20 cellular contexts compared by ENCODE assay signal in the genomic region with DNA sequence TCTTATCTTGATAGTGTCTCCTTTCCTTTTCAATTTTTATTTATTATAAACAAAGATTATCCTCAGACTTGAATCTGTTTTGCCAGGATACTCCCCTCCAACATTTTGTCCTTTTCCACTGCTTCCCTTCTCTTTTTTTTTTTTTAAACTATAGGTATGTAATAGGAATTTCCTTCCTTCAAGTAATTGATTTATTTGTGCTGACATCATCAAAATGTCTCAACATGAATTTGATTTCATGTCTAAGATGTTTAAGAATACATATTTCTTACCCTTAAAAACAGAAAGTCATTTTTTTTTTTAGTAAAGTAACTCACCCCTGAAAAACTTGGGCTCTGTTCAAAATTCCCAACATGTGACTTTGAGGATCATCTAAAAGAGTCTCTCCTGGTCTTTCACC.
A peak's percentile ranks its signal among the peaks of the same experiment; 100 is the strongest.
DNase-seq lines count a peak whose midpoint lies in the region; ATAC-seq, FAIRE-seq and TF ChIP-seq lines count a peak whose summit lies in the region.
"Had no signal": no experiment of that assay in that cellular context is flagged by ENCODE, and none has a peak within 500 bp of the region (broad histone marks: within the 10 kb centered on the region; RNA-seq: fewer than 3 reads in every experiment).

No MANE protein-coding gene starts in this region.

- intact Hi-C loops in HepG2 (cut with micrococcal nuclease; ENCODE audit: unreplicated experiment) (no loop called here), right lobe of liver (cut with DNase I) (no loop called here)

- CTCF ChIA-PET in HepG2 (lab: Yijun Ruan, JAX; ENCODE audit: low intra/inter-chr PET ratio, low total read pairs) = no interaction called here

- H3K27me3 ChIP-seq in HepG2 (ENCODE audit: control insufficient read depth in 1 of 2, insufficient read depth in 2 of 2, low read length in 2 of 2) (no peaks in the 10 kb centered on the region; a peak in 1 of 5 replicates), right lobe of liver (no peaks in the 10 kb centered on the region)

- TF ChIP-seq POLR2A in HepG2 (IDR thresholded peaks at IDR 0.05; ENCODE audit: insufficient read depth in 1 of 2, low read depth in 2 of 2, low read length in 2 of 2) (no peak), right lobe of liver (IDR thresholded peaks at IDR 0.05) (no peak)

- H3K9ac ChIP-seq in HepG2 (ENCODE audit: insufficient read depth, low read depth, low read length) = no peak overlapping the region

- TF ChIP-seq RAD21 in HepG2 (CRISPR knock-in tag; IDR thresholded peaks at IDR 0.05) = no peak

- H3K36me3 ChIP-seq in HepG2 (replicated peaks in 1 of 2; ENCODE audit: control insufficient read depth in 1 of 2, insufficient read depth in 2 of 2, low read length in 2 of 2) (no peaks in the 10 kb centered on the region), right lobe of liver (no peaks in the 10 kb centered on the region)

- DNase-seq in HepG2 (ENCODE audit: low spot score) (no peak), right lobe of liver (no peak), fibroblast of mammary gland (ENCODE audit: low read depth) (peak; percentile 34), myocyte (ENCODE audit: low read depth) (peak; percentile 8), pons (ENCODE audit: low spot score) (no peak)
- no peak for DNase-seq in activated effector memory CD4-positive, alpha-beta T cell treated with Interleukin-2 at 50 U/mL for 16 hours
- DNase-seq: 8988T, GDM1, GOT3, Kasumi-1, NCI-H1417, NCI-H1694 treated with DMSO at 0.1 percent for 48 hours, NCI-H2081 treated with DMSO at 0.1 percent for 48 hours, NCI-H446 treated with DMSO at 0.1 percent for 48 hours, NCI-H526 treated with DMSO at 0.1 percent for 48 hours, Right ventricle myocardium superior had no signal

- in situ Hi-C loops in HepG2 (cut with HindIII; ENCODE audit: extremely low pct_ligation_motif_present, low pct_unique_long_range_greater_than_20kb) = no loop called here

- no TSS peak for BruUV-seq in HepG2 (replicated peaks; lab: Mats Ljungman, UMichigan)

- H3K4me2 ChIP-seq in HepG2 (ENCODE audit: low read depth, low read length) = no peak overlapping the region

- no peaks in the 10 kb centered on the region for H4K20me1 ChIP-seq in HepG2 (ENCODE audit: insufficient read depth, low read length)

- ATAC-seq in HepG2 (no peak), right lobe of liver (no peak), HG02852 (IDR thresholded peaks at IDR 0.05; ENCODE audit: unreplicated experiment) (no peak)
- ATAC-seq: HCT116 had no signal

- TF ChIP-seq EP300 in HepG2 (IDR thresholded peaks at IDR 0.05; ENCODE audit: low read depth in 2 of 2, low read length in 2 of 2) = no peak
- no peak for TF ChIP-seq EP300 in HepG2 (CRISPR knock-in tag; IDR thresholded peaks at IDR 0.05; ENCODE audit: borderline replicate concordance)

- H3K4me3 ChIP-seq in HepG2 (replicated peaks in 1 of 3; ENCODE audit: insufficient read depth in 1 of 3, low read depth in 2 of 3, low read length in 3 of 3) (no peak overlapping the region), right lobe of liver (no peak overlapping the region), fibroblast of mammary gland (ENCODE audit: control insufficient read depth, low read depth, low read length) (no peak overlapping the region)

- POLR2A ChIA-PET in HepG2 (lab: Yijun Ruan, JAX) = no interaction called here

- no peak for TF ChIP-seq CTCF in HepG2 (CRISPR knock-in tag; IDR thresholded peaks at IDR 0.05)
- no peak for TF ChIP-seq CTCF in right lobe of liver (IDR thresholded peaks at IDR 0.05)
- no peak for TF ChIP-seq CTCF in fibroblast of mammary gland (conservative IDR thresholded peaks at IDR 0.05; ENCODE audit: control insufficient read depth, insufficient read depth, low read depth, low read length)

- no peak for FAIRE-seq in HepG2 (lab: Jason Lieb, UNC)
- FAIRE-seq: GM18507 had no signal

- H3K9me3 ChIP-seq in HepG2 (ENCODE audit: low read length) = no peaks in the 10 kb centered on the region
- no peaks in the 10 kb centered on the region for H3K9me3 ChIP-seq in right lobe of liver

- H3K27ac ChIP-seq in HepG2 (ENCODE audit: extremely low read length, insufficient read depth, low read length) = no peak overlapping the region
- H3K27ac ChIP-seq in right lobe of liver = no peak overlapping the region
- H3K27ac ChIP-seq: C4-2B had no signal

- no peaks in the 10 kb centered on the region for H3K79me2 ChIP-seq in HepG2 (ENCODE audit: insufficient read depth, low read length)

- H3K4me1 ChIP-seq in HepG2 (ENCODE audit: insufficient read depth, low read length) (no peaks in the 10 kb centered on the region), right lobe of liver (no peaks in the 10 kb centered on the region)

- H2AFZ ChIP-seq in HepG2 (ENCODE audit: low read length) = no peak overlapping the region

TF ChIP-seq in HepG2, 621 proteins besides CTCF, POLR2A, EP300 and RAD21:
- TF ChIP-seq, protein P1, sequence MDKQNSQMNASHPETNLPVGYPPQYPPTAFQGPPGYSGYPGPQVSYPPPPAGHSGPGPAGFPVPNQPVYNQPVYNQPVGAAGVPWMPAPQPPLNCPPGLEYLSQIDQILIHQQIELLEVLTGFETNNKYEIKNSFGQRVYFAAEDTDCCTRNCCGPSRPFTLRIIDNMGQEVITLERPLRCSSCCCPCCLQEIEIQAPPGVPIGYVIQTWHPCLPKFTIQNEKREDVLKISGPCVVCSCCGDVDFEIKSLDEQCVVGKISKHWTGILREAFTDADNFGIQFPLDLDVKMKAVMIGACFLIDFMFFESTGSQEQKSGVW (CRISPR knock-in tag; IDR thresholded peaks at IDR 0.05; ENCODE audit: borderline replicate concordance) = no peak
- TF ChIP-seq MAFK (conservative IDR thresholded peaks at IDR 0.05 in 1 of 2, IDR thresholded peaks at IDR 0.05 in 1 of 2; ENCODE audit: low read length in 2 of 2) = peak; percentile 94 to 98
- no peak for TF ChIP-seq SRSF9 (IDR thresholded peaks at IDR 0.05; ENCODE audit: borderline replicate concordance, insufficient read depth, low read depth, low read length, poor library complexity, severe bottlenecking)
- TF ChIP-seq MAFF (IDR thresholded peaks at IDR 0.05; ENCODE audit: low read depth, low read length) = peak; percentile 95
- TF ChIP-seq ARNT (IDR thresholded peaks at IDR 0.05) = no peak

Comparison
In these comparisons a context has a peak if more than half of its experiments do, and no peak if none do; other contexts are left out.
1. DNase-seq: peak in fibroblast of mammary gland (single experiment) and myocyte (single experiment); none in HepG2 (single experiment), right lobe of liver (0 of 3), activated effector memory CD4-positive, alpha-beta T cell treated with Interleukin-2 at 50 U/mL for 16 hours (single experiment) and pons (single experiment).